ENCODE assay signal across 24 cellular contexts in genomic region chr10:7277874-7278273, GRCh38.
"Had no signal": no experiment of that assay in that cellular context is flagged by ENCODE, and none has a peak within 500 bp of the region (broad histone marks: within the 10 kb centered on the region; RNA-seq: fewer than 3 reads in every experiment).

No MANE protein-coding gene starts in this region.

- H3K4me3 Mint-ChIP-seq: activated naive CD4-positive, alpha-beta T cell treated with anti-CD3 and anti-CD28 coated beads for 36 hours; activated T-cell treated with anti-CD3 and anti-CD28 coated beads, Interleukin-2, amount 50 U/mL, for 4 hours; naive B cell; WTC11 had no signal

- H3K36me3 Mint-ChIP-seq: naive B cell, WTC11 had no signal

- H3K4me3 ChIP-seq: adrenal gland, heart left ventricle, lower lobe of right lung, ovary, psoas muscle, right atrium auricular region, stomach, suprapubic skin, transverse colon, uterus had no signal

- ATAC-seq: activated T-cell treated with anti-CD3 and anti-CD28 coated beads, Interleukin-2, amount 50 U/mL, for 4 hours; lower lobe of right lung; psoas muscle; WTC11 had no signal

- H3K27me3 Mint-ChIP-seq: naive B cell had no signal

- DNase-seq: activated CD4-positive, alpha-beta T cell treated with anti-CD3 and anti-CD28 coated beads, Interleukin-2, amount 50 U/mL, for 4 hours; activated CD8-positive, alpha-beta memory T cell treated with anti-CD3 and anti-CD28 coated beads, Interleukin-2, amount 50 U/mL, for 48 hours; activated naive CD4-positive, alpha-beta T cell treated with anti-CD3 and anti-CD28 coated beads for 36 hours; activated T-cell treated with anti-CD3 and anti-CD28 coated beads, Interleukin-2, amount 50 U/mL, for 4 hours; adrenal gland; central memory CD4-positive, alpha-beta T cell; heart left ventricle; lower lobe of right lung; naive B cell; ovary; psoas muscle; stimulated activated CD4-positive, alpha-beta T cell treated with anti-CD3 and anti-CD28 coated beads, Interleukin-4, amount 100 ng/mL, for 24 hours; stomach; T-helper 9 cell; transverse colon; uterus had no signal

- H3K4me1 ChIP-seq: adrenal gland, lower lobe of right lung, right atrium auricular region, stomach, suprapubic skin, transverse colon, uterus had no signal

- H3K36me3 ChIP-seq: neutrophil, ovary, right atrium auricular region, suprapubic skin, transverse colon, uterus had no signal

- H3K27ac ChIP-seq: adrenal gland, epithelial cell of prostate, heart left ventricle, lower lobe of right lung, neutrophil, ovary, psoas muscle, right atrium auricular region, stomach, suprapubic skin, transverse colon, uterus had no signal

- H3K27me3 ChIP-seq: adrenal gland, heart left ventricle, neutrophil, ovary, right atrium auricular region, stomach, suprapubic skin, transverse colon, uterus had no signal

- FAIRE-seq: astrocyte, colon, keratinocyte had no signal

- H3K9me3 Mint-ChIP-seq: activated naive CD4-positive, alpha-beta T cell treated with anti-CD3 and anti-CD28 coated beads for 36 hours; activated T-cell treated with anti-CD3 and anti-CD28 coated beads, Interleukin-2, amount 50 U/mL, for 4 hours; WTC11 had no signal

- H3K27ac Mint-ChIP-seq: WTC11 had no signal

- H3K9me3 ChIP-seq: adrenal gland, heart left ventricle, lower lobe of right lung, neutrophil, ovary, psoas muscle, right atrium auricular region, stomach, suprapubic skin, transverse colon, uterus had no signal
